ENCODE assay signal across 8 cellular contexts in genomic region chr9:73149371-73150067, GRCh38. TPM values are rescaled to one million over a fixed set of nuclear protein-coding genes. Genes with fewer than 3 reads are reported as not detected.
DNase-seq lines count a peak whose midpoint lies in the region; ATAC-seq, FAIRE-seq and TF ChIP-seq lines count a peak whose summit lies in the region.

No MANE protein-coding gene starts in this region.

- H3K27ac ChIP-seq in Panc1 (ENCODE audit: low read length): peak overlapping the region; percentile 93
- peak overlapping the region; percentile 83 for H3K27ac ChIP-seq in muscle layer of duodenum (ENCODE audit: low read length)

- no peak overlapping the region for H3K4me3 ChIP-seq in Panc1 (ENCODE audit: low read depth in 2 of 2, low read length in 2 of 2)
- H3K4me3 ChIP-seq in muscle layer of duodenum (ENCODE audit: low read depth in 1 of 2, low read length in 2 of 2): peak overlapping the region in 1 of 2 donors; percentile 22

- peak; percentile 62 for FAIRE-seq in colon (lab: Jason Lieb, UNC)

- H3K9me3 ChIP-seq in Panc1 (ENCODE audit: control insufficient read depth, insufficient read depth, low read depth, low read length) (no peaks in the 10 kb centered on the region), muscle layer of duodenum (ENCODE audit: control insufficient read depth in 1 of 2, low read length in 2 of 2) (no peaks in the 10 kb centered on the region)

- POLR2A ChIA-PET in Panc1 (lab: Charles Lee): no interaction called here

- no peaks in the 10 kb centered on the region for H3K27me3 ChIP-seq in Panc1 (ENCODE audit: control insufficient read depth, insufficient read depth, low read length)
- no peaks in the 10 kb centered on the region for H3K27me3 ChIP-seq in muscle layer of duodenum (ENCODE audit: low read depth, low read length)

- no TSS peak for BruUV-seq in Panc1 (replicated peaks; lab: Mats Ljungman, UMichigan)

- intact Hi-C loops in Panc1 (cut with micrococcal nuclease; ENCODE audit: unreplicated experiment): loop anchor here (5.0 kb wide), 1 partner anchor 37 kb away; no protein-coding TSS in a partner anchor

- TF ChIP-seq CTCF in Panc1 (IDR thresholded peaks at IDR 0.05): no peak

- in situ Hi-C loops in Panc1 (cut with HindIII; ENCODE audit: low pct_unique_long_range_greater_than_20kb, low sequenced_read_pairs): no loop called here

- CTCF ChIA-PET in Panc1 (lab: Charles Lee): no interaction called here

- H3K4me1 ChIP-seq in Panc1 (ENCODE audit: control insufficient read depth, insufficient read depth, low read length) (peaks cover 28% of the 10 kb centered on the region), muscle layer of duodenum (ENCODE audit: control insufficient read depth in 1 of 2, insufficient read depth in 2 of 2, low read length in 2 of 2) (peaks cover 15 to 20% of the 10 kb centered on the region in 2 donors)

- peaks cover 4% of the 10 kb centered on the region; the same call in 1 of the 2 replicates for H3K36me3 ChIP-seq in Panc1 (ENCODE audit: control insufficient read depth, insufficient read depth, low read length)
- H3K36me3 ChIP-seq in muscle layer of duodenum (ENCODE audit: control insufficient read depth in 1 of 2, insufficient read depth in 2 of 2, low read length in 2 of 2): peaks cover 0 to 12% of the 10 kb centered on the region in 2 donors

- ATAC-seq in GM18867 (IDR thresholded peaks at IDR 0.05; ENCODE audit: unreplicated experiment) (peak; percentile 84), HG03045 (IDR thresholded peaks at IDR 0.05; ENCODE audit: unreplicated experiment) (peak; percentile 78), Panc1 (peak; percentile 74)

- DNase-seq in AG20443 (ENCODE audit: low spot score) (peak; percentile 59), Panc1 (ENCODE audit: low read depth, low spot score) (no peak), NCI-H2227 treated with DMSO at 0.1 percent for 48 hours (lab: John Stamatoyannopoulos, UW) (no peak), NCI-H187 (lab: John Stamatoyannopoulos, UW) (no peak)

RNA-seq across cellular contexts. Expression of gene ANXA1, which starts 2.1 kb away (rescaled TPM):
- 72.0 TPM for total RNA-seq in Panc1 (2021; ENCODE audit: unreplicated experiment)
- polyA plus RNA-seq in Panc1 (2012; ENCODE audit: insufficient read length): 34.8 TPM
